Comparison of ENCODE assay signal across 18 cellular contexts in the genomic region with DNA sequence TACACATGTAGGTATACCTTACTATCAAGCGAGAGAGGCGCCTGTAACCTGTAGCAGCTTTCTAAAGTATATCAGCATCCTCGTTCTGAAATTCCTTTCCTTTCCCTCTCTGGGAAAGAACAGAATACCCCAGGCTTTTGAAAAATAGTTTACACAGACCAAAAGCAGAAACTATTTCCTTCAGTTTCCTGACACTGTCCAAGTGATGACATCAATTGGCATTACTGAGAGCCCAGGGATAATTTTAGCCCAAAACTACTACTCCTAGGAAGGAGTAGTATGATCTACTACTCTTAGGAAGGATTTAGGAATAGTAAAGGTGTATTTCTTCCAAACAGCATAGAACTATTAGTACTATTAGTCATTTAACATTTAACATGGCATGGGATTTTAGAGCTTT. TPM values are rescaled to one million over a fixed set of nuclear protein-coding genes. Genes with fewer than 3 reads are reported as not detected.
DNase-seq lines count a peak whose midpoint lies in the region; TF ChIP-seq lines count a peak whose summit lies in the region.
"Had no signal": no experiment of that assay in that cellular context is flagged by ENCODE, and none has a peak within 500 bp of the region (broad histone marks: within the 10 kb centered on the region; RNA-seq: fewer than 3 reads in every experiment).

No MANE protein-coding gene starts in this region.

- intact Hi-C loops in breast epithelium (cut with DNase I; ENCODE audit: low total_unique reads) (no loop called here), mammary epithelial cell (cut with micrococcal nuclease) (no loop called here), left ventricle myocardium inferior (cut with micrococcal nuclease) (no loop called here), stomach (cut with DNase I; ENCODE audit: low total_unique reads) (no loop called here)
- intact Hi-C loops in CD4-positive, alpha-beta memory T cell (cut with micrococcal nuclease): no loop called here

- DNase-seq in breast epithelium (ENCODE audit: low spot score in 2 of 2): no peak
- no peak for DNase-seq in mammary epithelial cell
- DNase-seq in left ventricle myocardium inferior: no peak
- no peak for DNase-seq in stomach
- DNase-seq in CD4-positive, alpha-beta memory T cell: no peak
- no peak for DNase-seq in NCI-H774 (lab: John Stamatoyannopoulos, UW)
- no peak for DNase-seq in putamen (ENCODE audit: low spot score)
- DNase-seq in DMS53 (lab: John Stamatoyannopoulos, UW): no peak
- DNase-seq: CD8-positive, alpha-beta T cell; DMS79 treated with DMSO at 0.1 percent for 48 hours; MG63; NCI-H1092; NCI-H146; NCI-H510A treated with DMSO at 0.1 percent for 48 hours had no signal

- no peak for TF ChIP-seq POLR2A in breast epithelium (IDR thresholded peaks at IDR 0.05)
- no peak for TF ChIP-seq POLR2A in stomach (IDR thresholded peaks at IDR 0.05)

- in situ Hi-C loops in mammary epithelial cell (cut with MboI; ENCODE audit: low sequenced_read_pairs in 2 of 2): no loop called here

- H3K27ac Mint-ChIP-seq in CD4-positive, alpha-beta memory T cell: no peak overlapping the region
- H3K27ac Mint-ChIP-seq: CD8-positive, alpha-beta T cell had no signal

- H3K9me3 ChIP-seq in breast epithelium: no peaks in the 10 kb centered on the region
- H3K9me3 ChIP-seq in mammary epithelial cell (replicated peaks; ENCODE audit: insufficient read depth, low read length): no peaks in the 10 kb centered on the region
- no peaks in the 10 kb centered on the region for H3K9me3 ChIP-seq in left ventricle myocardium inferior (replicated peaks)
- H3K9me3 ChIP-seq in stomach: no peaks in the 10 kb centered on the region
- no peaks in the 10 kb centered on the region for H3K9me3 ChIP-seq in CD4-positive, alpha-beta memory T cell (ENCODE audit: control insufficient read depth in 1 of 2, low read length in 2 of 2)
- H3K9me3 ChIP-seq: HAP-1, MG63 had no signal

- H3K79me2 ChIP-seq in mammary epithelial cell (ENCODE audit: insufficient read depth, low read length): no peaks in the 10 kb centered on the region

- H3K27ac ChIP-seq in breast epithelium (peak overlapping the region; percentile 23 to 33), mammary epithelial cell (ENCODE audit: insufficient read depth, low read depth, low read length) (no peak overlapping the region), left ventricle myocardium inferior (replicated peaks) (peak overlapping the region; percentile 63), stomach (peak overlapping the region in 3 of 5 donors; percentile 8 to 47 (median 44))
- no peak overlapping the region for H3K27ac ChIP-seq in CD4-positive, alpha-beta memory T cell (ENCODE audit: low read depth, low read length)
- H3K27ac ChIP-seq: 22Rv1 had no signal

- no peaks in the 10 kb centered on the region for H4K20me1 ChIP-seq in mammary epithelial cell (ENCODE audit: insufficient read depth, low read length)

- POLR2A ChIA-PET in CD4-positive, alpha-beta memory T cell (lab: Charles Lee; ENCODE audit: partially characterized antibody): no interaction called here

- no peaks in the 10 kb centered on the region for H3K4me1 Mint-ChIP-seq in CD4-positive, alpha-beta memory T cell

- H3K9me3 Mint-ChIP-seq in CD4-positive, alpha-beta memory T cell: no peaks in the 10 kb centered on the region
- H3K9me3 Mint-ChIP-seq: CD8-positive, alpha-beta T cell had no signal

- H2AFZ ChIP-seq in mammary epithelial cell (ENCODE audit: low read depth, low read length): no peak overlapping the region

- no peaks in the 10 kb centered on the region for H3K4me1 ChIP-seq in breast epithelium
- H3K4me1 ChIP-seq in mammary epithelial cell (ENCODE audit: insufficient read depth, low read length): no peaks in the 10 kb centered on the region
- peaks cover 33% of the 10 kb centered on the region for H3K4me1 ChIP-seq in left ventricle myocardium inferior
- peaks cover 0 to 22% (median 4%) of the 10 kb centered on the region in 4 donors for H3K4me1 ChIP-seq in stomach
- no peaks in the 10 kb centered on the region for H3K4me1 ChIP-seq in CD4-positive, alpha-beta memory T cell (ENCODE audit: insufficient read depth, low read length)
- H3K4me1 ChIP-seq: HAP-1 had no signal

- TF ChIP-seq EP300 in stomach (IDR thresholded peaks at IDR 0.05): no peak

- dilution Hi-C loops in mammary epithelial cell (cut with HindIII; ENCODE audit: low sequenced_read_pairs): no loop called here

- no TSS peak for BruUV-seq in mammary epithelial cell (replicated peaks; lab: Mats Ljungman, UMichigan)

- H3K4me3 Mint-ChIP-seq in CD4-positive, alpha-beta memory T cell: no peak overlapping the region
- H3K4me3 Mint-ChIP-seq: CD8-positive, alpha-beta T cell had no signal

- 85% methylated on average over 3 of the region's 3 CpGs for WGBS in mammary epithelial cell (ENCODE audit: low coverage, missing lambda C conversion rate)
- WGBS in stomach, 5 donors: 74 to 83% (median 77%) methylated on average over 3 of the region's 3 CpGs

- H3K27me3 Mint-ChIP-seq in CD4-positive, alpha-beta memory T cell: peaks cover 6 to 16% of the 10 kb centered on the region in 2 donors

- H3K4me2 ChIP-seq in mammary epithelial cell (ENCODE audit: insufficient read depth, low read depth, low read length): no peak overlapping the region

- H3K4me3 ChIP-seq in breast epithelium (no peak overlapping the region), mammary epithelial cell (replicated peaks in 1 of 3; ENCODE audit: insufficient read depth in 1 of 3, low read depth in 2 of 3, low read length in 3 of 3) (no peak overlapping the region), left ventricle myocardium inferior (peak overlapping the region; percentile 71), stomach (no peak overlapping the region)
- H3K4me3 ChIP-seq in CD4-positive, alpha-beta memory T cell (ENCODE audit: low read length in 2 of 2): no peak overlapping the region
- H3K4me3 ChIP-seq: HAP-1, MG63 had no signal

- no peak overlapping the region for H3K9ac ChIP-seq in mammary epithelial cell (ENCODE audit: insufficient read depth, low read length)

- CTCF ChIA-PET in mammary epithelial cell (lab: Charles Lee; ENCODE audit: low non-redundant PET): interaction anchor here (0.8 kb wide), 1 partner anchor 1793 kb away, joined by 4 read pairs; no protein-coding TSS in a partner anchor
- CTCF ChIA-PET in CD4-positive, alpha-beta memory T cell (lab: Charles Lee; ENCODE audit: partially characterized antibody): no interaction called here

- H3K27me3 ChIP-seq in breast epithelium (no peaks in the 10 kb centered on the region), mammary epithelial cell (ENCODE audit: insufficient read depth, low read length) (peaks cover 3% of the 10 kb centered on the region), left ventricle myocardium inferior (ENCODE audit: low read depth) (no peaks in the 10 kb centered on the region), stomach (no peaks in the 10 kb centered on the region)
- no peaks in the 10 kb centered on the region for H3K27me3 ChIP-seq in CD4-positive, alpha-beta memory T cell (ENCODE audit: insufficient read depth, low read length)
- H3K27me3 ChIP-seq: MG63 had no signal

- no peaks in the 10 kb centered on the region for H3K36me3 Mint-ChIP-seq in CD4-positive, alpha-beta memory T cell
- H3K36me3 Mint-ChIP-seq: CD8-positive, alpha-beta T cell had no signal

- H3K36me3 ChIP-seq in breast epithelium (no peaks in the 10 kb centered on the region), mammary epithelial cell (ENCODE audit: insufficient read depth, low read length) (no peaks in the 10 kb centered on the region), left ventricle myocardium inferior (peaks cover 13% of the 10 kb centered on the region), stomach (peaks cover 0 to 7% (median 4%) of the 10 kb centered on the region in 4 donors)
- H3K36me3 ChIP-seq in CD4-positive, alpha-beta memory T cell (ENCODE audit: insufficient read depth, low read length): no peaks in the 10 kb centered on the region
- H3K36me3 ChIP-seq: HAP-1 had no signal

- TF ChIP-seq CTCF in breast epithelium (IDR thresholded peaks at IDR 0.05) (no peak), mammary epithelial cell (conservative IDR thresholded peaks at IDR 0.05 in 1 of 2, IDR thresholded peaks at IDR 0.05 in 1 of 2; ENCODE audit: extremely low read depth in 1 of 2, insufficient read depth in 1 of 2, low read depth in 1 of 2, low read length in 2 of 2) (no peak), left ventricle myocardium inferior (IDR thresholded peaks at IDR 0.05; ENCODE audit: borderline replicate concordance) (no peak), stomach (IDR thresholded peaks at IDR 0.05) (no peak)

RNA-seq across cellular contexts. Expression of gene GNG11, which starts 6.0 kb away (rescaled TPM):
- total RNA-seq in breast epithelium: 10 to 100 TPM; 17.3 to 40.0 (median 25.4) TPM
- total RNA-seq in mammary epithelial cell: under 1 TPM; under 0.01 to 0.38 TPM
- 0.31 TPM for polyA plus RNA-seq in mammary epithelial cell
- polyA minus RNA-seq in mammary epithelial cell: not detected
- total RNA-seq in left ventricle myocardium inferior: 29.6 TPM
- 10 to 100 TPM in 4 of 5 donors, 1 to 10 TPM in 1; 2.0 to 32.6 (median 21.5) TPM for total RNA-seq in stomach
- 10 to 100 TPM; 13.5 to 37.9 (median 37.8) TPM for polyA plus RNA-seq in stomach
- not detected for total RNA-seq in CD4-positive, alpha-beta memory T cell
- not detected for polyA plus RNA-seq in CD4-positive, alpha-beta memory T cell
- total RNA-seq: CD8-positive, alpha-beta T cell; HT-29 had no signal

RNA-seq across cellular contexts. Expression of gene GNGT1, which starts 21.2 kb away (rescaled TPM):
- total RNA-seq in breast epithelium (not detected), mammary epithelial cell (not detected), left ventricle myocardium inferior (not detected), stomach (not detected)
- polyA plus RNA-seq in mammary epithelial cell (not detected), stomach (not detected)
- not detected for polyA minus RNA-seq in mammary epithelial cell
- not detected for total RNA-seq in CD4-positive, alpha-beta memory T cell
- not detected for polyA plus RNA-seq in CD4-positive, alpha-beta memory T cell
- total RNA-seq: CD8-positive, alpha-beta T cell; HT-29 had no signal
- polyA plus RNA-seq: BJ had no signal

RNA-seq across cellular contexts. Expression of gene TFPI2, which starts 37.0 kb away (rescaled TPM):
- total RNA-seq in breast epithelium: 100 to 1,000 TPM in 1 of 3 donors, 10 to 100 TPM in 1, 1 to 10 TPM in 1; 1.8 to 223 (median 46.7) TPM
- 100 to 1,000 TPM in 1 of 2 donors, under 1 TPM in 1; 0.33 to 608 TPM for total RNA-seq in mammary epithelial cell
- polyA plus RNA-seq in mammary epithelial cell: 313 TPM
- 136 TPM for polyA minus RNA-seq in mammary epithelial cell
- total RNA-seq in left ventricle myocardium inferior: 1.5 TPM
- total RNA-seq in stomach: 1 to 10 TPM in 4 of 5 donors, not detected in 1; 2.0 to 6.1 (median 3.8) TPM
- 10 to 100 TPM in 1 of 3 donors, 1 to 10 TPM in 1, under 1 TPM in 1; 0.28 to 15.2 (median 3.4) TPM for polyA plus RNA-seq in stomach
- not detected for total RNA-seq in CD4-positive, alpha-beta memory T cell
- polyA plus RNA-seq in CD4-positive, alpha-beta memory T cell: not detected
- total RNA-seq: CD8-positive, alpha-beta T cell; HT-29 had no signal

Comparison
In these comparisons a context has a peak if more than half of its experiments do, and no peak if none do; other contexts are left out.
1. H3K27ac ChIP-seq: peak in breast epithelium (2 of 2), left ventricle myocardium inferior (single experiment) and stomach (3 of 5); none in mammary epithelial cell (single experiment) and CD4-positive, alpha-beta memory T cell (single experiment).